In genomic region chr3:169022457-169022856, GRCh38 we compare ENCODE assay signal across 1 cellular context.
A peak's percentile ranks its signal among the peaks of the same experiment; 100 is the strongest.
TF ChIP-seq lines count a peak whose summit lies in the region.

No MANE protein-coding gene starts in this region.

TF ChIP-seq in IMR-90, 13 proteins besides CTCF, POLR2A, EP300 and RAD21:
- TF ChIP-seq CEBPB (IDR thresholded peaks at IDR 0.05; ENCODE audit: low read depth, low read length) (0 out of 2 replicates have a peak, but pooled peaks have one; percentile 13), CHD1 (IDR thresholded peaks at IDR 0.05; ENCODE audit: low read depth, low read length) (no peak), RFX5 (IDR thresholded peaks at IDR 0.05; ENCODE audit: low read depth, low read length) (no peak), MXI1 (IDR thresholded peaks at IDR 0.05; ENCODE audit: borderline replicate concordance, low read depth, low read length) (no peak)
- TF ChIP-seq, protein P1, sequence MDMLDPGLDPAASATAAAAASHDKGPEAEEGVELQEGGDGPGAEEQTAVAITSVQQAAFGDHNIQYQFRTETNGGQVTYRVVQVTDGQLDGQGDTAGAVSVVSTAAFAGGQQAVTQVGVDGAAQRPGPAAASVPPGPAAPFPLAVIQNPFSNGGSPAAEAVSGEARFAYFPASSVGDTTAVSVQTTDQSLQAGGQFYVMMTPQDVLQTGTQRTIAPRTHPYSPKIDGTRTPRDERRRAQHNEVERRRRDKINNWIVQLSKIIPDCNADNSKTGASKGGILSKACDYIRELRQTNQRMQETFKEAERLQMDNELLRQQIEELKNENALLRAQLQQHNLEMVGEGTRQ (IDR thresholded peaks at IDR 0.05; ENCODE audit: low read depth, low read length): no peak
TF ChIP-seq in IMR-90: peak in this region for 1.
